Comparison of ENCODE assay signal across 1 cellular context in genomic region chr10:94362360-94363250, GRCh38.
TF ChIP-seq lines count a peak whose summit lies in the region.

TSS of gene NOC3L (minus strand) at chr10:94362939. CDS start at chr10:94362838, 101 bp downstream.

TF ChIP-seq in HepG2, 621 proteins besides CTCF, POLR2A, EP300 and RAD21 (continued from another document):
- TF ChIP-seq ZXDC (CRISPR knock-in tag; IDR thresholded peaks at IDR 0.05) (peak; percentile 90), NBN (conservative IDR thresholded peaks at IDR 0.05) (no peak), RBM22 (optimal IDR thresholded peaks at IDR 0.05; ENCODE audit: low read length) (no peak), PITX1 (CRISPR knock-in tag; IDR thresholded peaks at IDR 0.05) (peak; percentile 85), CENPT (CRISPR knock-in tag; IDR thresholded peaks at IDR 0.05; ENCODE audit: low read depth) (peak; percentile 78; the same call in 1 of the 2 replicates), ZSCAN21 (CRISPR knock-in tag; IDR thresholded peaks at IDR 0.05; ENCODE audit: borderline replicate concordance) (peak; percentile 76; the same call in 1 of the 2 replicates), RFX1 (IDR thresholded peaks at IDR 0.05) (no peak), TBX3 (IDR thresholded peaks at IDR 0.05; ENCODE audit: borderline replicate concordance) (no peak), JUNB (CRISPR knock-in tag; IDR thresholded peaks at IDR 0.05; ENCODE audit: borderline replicate concordance) (peak; percentile 67; the same call in 1 of the 2 replicates), CSRNP1 (CRISPR knock-in tag; IDR thresholded peaks at IDR 0.05) (peak; percentile 98), HBP1 (CRISPR knock-in tag; IDR thresholded peaks at IDR 0.05; ENCODE audit: low read depth) (peak; percentile 98), PRDM10 (CRISPR knock-in tag; IDR thresholded peaks at IDR 0.05; ENCODE audit: low read depth) (no peak; the same call in 1 of the 2 replicates), IRX3 (CRISPR knock-in tag; IDR thresholded peaks at IDR 0.05; ENCODE audit: borderline replicate concordance, low read depth) (peak; percentile 99), ARID2 (CRISPR knock-in tag; IDR thresholded peaks at IDR 0.05; ENCODE audit: borderline replicate concordance) (peak; percentile 95), SMAD9 (CRISPR knock-in tag; IDR thresholded peaks at IDR 0.05) (no peak), HNF1A (IDR thresholded peaks at IDR 0.05; ENCODE audit: low read depth) (no peak), HNF1A (CRISPR knock-in tag; IDR thresholded peaks at IDR 0.05; ENCODE audit: borderline replicate concordance) (peak; percentile 74; the same call in 1 of the 2 replicates), ZNF275 (CRISPR knock-in tag; IDR thresholded peaks at IDR 0.05; ENCODE audit: borderline replicate concordance) (peak; percentile 89), ZNF513 (CRISPR knock-in tag; conservative IDR thresholded peaks at IDR 0.05) (no peak), SOX6 (IDR thresholded peaks at IDR 0.05) (no peak), SOX6 (CRISPR knock-in tag; IDR thresholded peaks at IDR 0.05) (peak; percentile 72), NFATC3 (CRISPR knock-in tag; IDR thresholded peaks at IDR 0.05) (peak; percentile 49; the same call in 1 of the 2 replicates), POLR2AphosphoS5 (IDR thresholded peaks at IDR 0.05; ENCODE audit: low read depth, low read length) (peak; percentile 93), RFX3 (CRISPR knock-in tag; IDR thresholded peaks at IDR 0.05) (no peak), BRCA1 (CRISPR knock-in tag; IDR thresholded peaks at IDR 0.05) (peak; percentile 95; the same call in 1 of the 2 replicates), ZNF597 (CRISPR knock-in tag; IDR thresholded peaks at IDR 0.05) (no peak), ZNF598 (CRISPR knock-in tag; IDR thresholded peaks at IDR 0.05; ENCODE audit: borderline replicate concordance) (peak; percentile 95; the same call in 1 of the 2 replicates), TERF1 (CRISPR knock-in tag; IDR thresholded peaks at IDR 0.05) (no peak), ZNF619 (CRISPR knock-in tag; IDR thresholded peaks at IDR 0.05) (peak; percentile 76; the same call in 1 of the 2 replicates), ZNF138 (CRISPR knock-in tag; IDR thresholded peaks at IDR 0.05; ENCODE audit: low read depth) (peak; percentile 90), ZMYM4 (CRISPR knock-in tag; IDR thresholded peaks at IDR 0.05) (peak; percentile 99), CCDC6 (CRISPR knock-in tag; IDR thresholded peaks at IDR 0.05) (peak; percentile 87), NFYB (CRISPR knock-in tag; IDR thresholded peaks at IDR 0.05) (peak; percentile 41; the same call in 1 of the 2 replicates), AHR (CRISPR knock-in tag; IDR thresholded peaks at IDR 0.05) (peak; percentile 99; the same call in 1 of the 2 replicates), MXI1 (IDR thresholded peaks at IDR 0.05; ENCODE audit: borderline replicate concordance, low read depth, low read length) (peak; percentile 97; the same call in 1 of the 3 replicates), SAP130 (CRISPR knock-in tag; IDR thresholded peaks at IDR 0.05; ENCODE audit: low read depth) (peak; percentile 92), NCOA5 (CRISPR knock-in tag; IDR thresholded peaks at IDR 0.05) (no peak), CBFB (CRISPR knock-in tag; IDR thresholded peaks at IDR 0.05) (peak; percentile 81), ZNF788 (CRISPR knock-in tag; IDR thresholded peaks at IDR 0.05; ENCODE audit: borderline replicate concordance) (peak; percentile 98)
